1 cellular context compared by ENCODE assay signal in the genomic region with DNA sequence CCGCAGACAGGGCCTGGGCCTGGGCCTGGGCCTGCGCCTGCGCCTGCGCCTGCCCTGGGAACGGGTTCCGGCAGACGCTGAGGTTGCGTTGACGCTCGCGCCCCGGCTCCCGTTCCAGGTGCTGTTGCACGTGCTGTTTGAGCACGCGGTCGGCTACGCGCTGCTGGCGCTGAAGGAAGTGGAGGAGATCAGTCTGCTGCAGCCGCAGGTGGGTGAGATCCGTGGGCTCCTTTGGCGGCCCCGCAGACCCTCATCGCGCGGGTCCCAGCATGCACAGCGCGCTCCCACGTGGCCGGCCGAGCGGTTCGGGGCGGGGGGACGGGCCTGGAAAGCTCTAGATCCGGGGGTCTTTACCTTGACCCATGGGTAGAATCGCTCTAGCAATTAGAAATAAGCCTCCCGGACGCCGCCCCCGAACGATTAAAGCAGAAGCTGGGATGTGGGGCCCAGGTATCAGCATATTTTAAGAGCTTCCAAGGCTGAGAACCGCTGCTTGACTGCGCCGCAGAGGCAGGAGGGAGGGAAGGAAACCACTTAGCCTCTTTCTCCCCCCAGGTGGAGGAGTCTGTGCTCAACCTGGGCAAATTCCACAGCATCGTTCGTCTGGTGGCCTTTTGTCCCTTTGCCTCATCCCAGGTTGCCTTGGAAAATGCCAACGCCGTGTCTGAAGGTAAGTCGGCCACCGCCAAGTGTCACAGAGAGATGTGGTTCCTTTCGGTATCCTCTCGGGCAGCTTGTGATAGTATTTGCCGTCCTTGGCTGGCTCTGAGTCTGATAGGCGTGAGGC.
TF ChIP-seq lines count a peak whose summit lies in the region.

No MANE protein-coding gene starts in this region.

TF ChIP-seq in GM12878, 131 proteins besides CTCF, POLR2A, EP300 and RAD21 (continued from another document):
- TF ChIP-seq, protein P1, sequence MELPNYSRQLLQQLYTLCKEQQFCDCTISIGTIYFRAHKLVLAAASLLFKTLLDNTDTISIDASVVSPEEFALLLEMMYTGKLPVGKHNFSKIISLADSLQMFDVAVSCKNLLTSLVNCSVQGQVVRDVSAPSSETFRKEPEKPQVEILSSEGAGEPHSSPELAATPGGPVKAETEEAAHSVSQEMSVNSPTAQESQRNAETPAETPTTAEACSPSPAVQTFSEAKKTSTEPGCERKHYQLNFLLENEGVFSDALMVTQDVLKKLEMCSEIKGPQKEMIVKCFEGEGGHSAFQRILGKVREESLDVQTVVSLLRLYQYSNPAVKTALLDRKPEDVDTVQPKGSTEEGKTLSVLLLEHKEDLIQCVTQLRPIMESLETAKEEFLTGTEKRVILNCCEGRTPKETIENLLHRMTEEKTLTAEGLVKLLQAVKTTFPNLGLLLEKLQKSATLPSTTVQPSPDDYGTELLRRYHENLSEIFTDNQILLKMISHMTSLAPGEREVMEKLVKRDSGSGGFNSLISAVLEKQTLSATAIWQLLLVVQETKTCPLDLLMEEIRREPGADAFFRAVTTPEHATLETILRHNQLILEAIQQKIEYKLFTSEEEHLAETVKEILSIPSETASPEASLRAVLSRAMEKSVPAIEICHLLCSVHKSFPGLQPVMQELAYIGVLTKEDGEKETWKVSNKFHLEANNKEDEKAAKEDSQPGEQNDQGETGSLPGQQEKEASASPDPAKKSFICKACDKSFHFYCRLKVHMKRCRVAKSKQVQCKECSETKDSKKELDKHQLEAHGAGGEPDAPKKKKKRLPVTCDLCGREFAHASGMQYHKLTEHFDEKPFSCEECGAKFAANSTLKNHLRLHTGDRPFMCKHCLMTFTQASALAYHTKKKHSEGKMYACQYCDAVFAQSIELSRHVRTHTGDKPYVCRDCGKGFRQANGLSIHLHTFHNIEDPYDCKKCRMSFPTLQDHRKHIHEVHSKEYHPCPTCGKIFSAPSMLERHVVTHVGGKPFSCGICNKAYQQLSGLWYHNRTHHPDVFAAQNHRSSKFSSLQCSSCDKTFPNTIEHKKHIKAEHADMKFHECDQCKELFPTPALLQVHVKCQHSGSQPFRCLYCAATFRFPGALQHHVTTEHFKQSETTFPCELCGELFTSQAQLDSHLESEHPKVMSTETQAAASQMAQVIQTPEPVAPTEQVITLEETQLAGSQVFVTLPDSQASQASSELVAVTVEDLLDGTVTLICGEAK (IDR thresholded peaks at IDR 0.05; ENCODE audit: borderline replicate concordance), result no peak
- TF ChIP-seq MEF2A (IDR thresholded peaks at IDR 0.05; ENCODE audit: insufficient read depth, low read depth, low read length), result no peak
- TF ChIP-seq, protein P2, sequence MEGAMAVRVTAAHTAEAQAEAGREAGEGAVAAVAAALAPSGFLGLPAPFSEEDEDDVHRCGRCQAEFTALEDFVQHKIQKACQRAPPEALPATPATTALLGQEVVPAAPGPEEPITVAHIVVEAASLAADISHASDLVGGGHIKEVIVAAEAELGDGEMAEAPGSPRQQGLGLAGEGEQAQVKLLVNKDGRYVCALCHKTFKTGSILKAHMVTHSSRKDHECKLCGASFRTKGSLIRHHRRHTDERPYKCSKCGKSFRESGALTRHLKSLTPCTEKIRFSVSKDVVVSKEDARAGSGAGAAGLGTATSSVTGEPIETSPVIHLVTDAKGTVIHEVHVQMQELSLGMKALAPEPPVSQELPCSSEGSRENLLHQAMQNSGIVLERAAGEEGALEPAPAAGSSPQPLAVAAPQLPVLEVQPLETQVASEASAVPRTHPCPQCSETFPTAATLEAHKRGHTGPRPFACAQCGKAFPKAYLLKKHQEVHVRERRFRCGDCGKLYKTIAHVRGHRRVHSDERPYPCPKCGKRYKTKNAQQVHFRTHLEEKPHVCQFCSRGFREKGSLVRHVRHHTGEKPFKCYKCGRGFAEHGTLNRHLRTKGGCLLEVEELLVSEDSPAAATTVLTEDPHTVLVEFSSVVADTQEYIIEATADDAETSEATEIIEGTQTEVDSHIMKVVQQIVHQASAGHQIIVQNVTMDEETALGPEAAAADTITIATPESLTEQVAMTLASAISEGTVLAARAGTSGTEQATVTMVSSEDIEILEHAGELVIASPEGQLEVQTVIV (IDR thresholded peaks at IDR 0.05; ENCODE audit: borderline replicate concordance, partially characterized antibody), result no peak
- no peak for TF ChIP-seq EGR1 (IDR thresholded peaks at IDR 0.05; ENCODE audit: borderline replicate concordance in 1 of 2, low read depth in 2 of 2, low read length in 2 of 2)
- no peak for TF ChIP-seq CEBPB (IDR thresholded peaks at IDR 0.05; ENCODE audit: borderline replicate concordance in 1 of 2, low read depth in 2 of 2, low read length in 2 of 2)
- no peak for TF ChIP-seq IRF5 (IDR thresholded peaks at IDR 0.05; ENCODE audit: borderline replicate concordance)
